Comparison of ENCODE assay signal across 14 cellular contexts in genomic region chr3:127448161-127448561, GRCh38.
DNase-seq lines count a peak whose midpoint lies in the region; ATAC-seq, FAIRE-seq and TF ChIP-seq lines count a peak whose summit lies in the region.
"Had no signal": no experiment of that assay in that cellular context is flagged by ENCODE, and none has a peak within 500 bp of the region (broad histone marks: within the 10 kb centered on the region; RNA-seq: fewer than 3 reads in every experiment).

No MANE protein-coding gene starts in this region.

- H3K27me3 ChIP-seq in Panc1 (ENCODE audit: control insufficient read depth, insufficient read depth, low read length) (peaks cover 5% of the 10 kb centered on the region; the same call in 1 of the 2 replicates), foreskin keratinocyte (peaks cover 14% of the 10 kb centered on the region)

- no peaks in the 10 kb centered on the region for H3K4me1 Mint-ChIP-seq in activated T-helper 1 cell treated with anti-CD3 and anti-CD28 coated beads, Interleukin-12 subunit alpha, Interleukin-12 subunit beta, Interleukin-2, Interleukin-4 antibody, amounts not matched to agents 30 ng/mL and 10 ng/mL and 1 ng/mL, durations not matched to agents 14 hours and 24 hours and 36 hours (ENCODE audit: low read depth)
- H3K4me1 Mint-ChIP-seq: naive B cell had no signal

- no peak for FAIRE-seq in A549 (lab: Jason Lieb, UNC)

- H3K27ac ChIP-seq in A549 (no peak overlapping the region), Panc1 (ENCODE audit: low read length) (no peak overlapping the region), foreskin keratinocyte (no peak overlapping the region)
- H3K27ac ChIP-seq: BLaER1, SJCRH30 had no signal

- TF ChIP-seq POLR2A in A549 (IDR thresholded peaks at IDR 0.05; ENCODE audit: low read length): no peak

- no peaks in the 10 kb centered on the region for H3K9me3 ChIP-seq in A549
- H3K9me3 ChIP-seq in Panc1 (ENCODE audit: control insufficient read depth, insufficient read depth, low read depth, low read length): no peaks in the 10 kb centered on the region
- H3K9me3 ChIP-seq: BLaER1, SJCRH30 had no signal

- H3K27ac Mint-ChIP-seq in activated T-helper 1 cell treated with anti-CD3 and anti-CD28 coated beads, Interleukin-12 subunit alpha, Interleukin-12 subunit beta, Interleukin-2, Interleukin-4 antibody, amounts not matched to agents 30 ng/mL and 10 ng/mL and 1 ng/mL, durations not matched to agents 14 hours and 24 hours and 36 hours: no peak overlapping the region
- H3K27ac Mint-ChIP-seq: dendritic cell treated with granulocyte-macrophage colony-stimulating factor and Interleukin-4, amounts not matched to agents 40 ng/mL and 50 ng/mL, for 4 days; IgD-negative memory B cell had no signal

- no peak overlapping the region for H3K4me3 Mint-ChIP-seq in activated T-helper 1 cell treated with anti-CD3 and anti-CD28 coated beads, Interleukin-12 subunit alpha, Interleukin-12 subunit beta, Interleukin-2, Interleukin-4 antibody, amounts not matched to agents 30 ng/mL and 10 ng/mL and 1 ng/mL, durations not matched to agents 14 hours and 24 hours and 36 hours
- H3K4me3 Mint-ChIP-seq: dendritic cell treated with granulocyte-macrophage colony-stimulating factor and Interleukin-4, amounts not matched to agents 40 ng/mL and 50 ng/mL, for 4 days; IgD-negative memory B cell had no signal

- no peaks in the 10 kb centered on the region for H3K36me3 ChIP-seq in Panc1 (ENCODE audit: control insufficient read depth, insufficient read depth, low read length)
- H3K36me3 ChIP-seq: BLaER1, SJCRH30 had no signal

- DNase-seq in A549 (ENCODE audit: low read depth in 1 of 2, low spot score in 1 of 2) (no peak), Panc1 (ENCODE audit: low read depth, low spot score) (no peak), foreskin keratinocyte (peak in 1 of 2 donors; percentile 25), NCI-H1694 treated with DMSO at 0.1 percent for 48 hours (lab: John Stamatoyannopoulos, UW) (no peak), AG20443 (ENCODE audit: low spot score) (no peak), GDM1 (lab: John Stamatoyannopoulos, UW) (no peak)
- DNase-seq in activated T-helper 1 cell treated with anti-CD3 and anti-CD28 coated beads, Interleukin-12 subunit alpha, Interleukin-12 subunit beta, Interleukin-2, Interleukin-4 antibody, amounts not matched to agents 30 ng/mL and 10 ng/mL and 1 ng/mL, durations not matched to agents 14 hours and 24 hours and 36 hours (ENCODE audit: low spot score): no peak
- DNase-seq: activated CD8-positive, alpha-beta memory T cell treated with anti-CD3 and anti-CD28 coated beads, Interleukin-2, amount 50 U/mL, for 4 hours; naive B cell had no signal

- POLR2A ChIA-PET in A549 (lab: Yijun Ruan, JAX): no interaction called here
- POLR2A ChIA-PET in Panc1 (lab: Charles Lee): no interaction called here

- 16% methylated on average over 3 of the region's 3 CpGs for WGBS in A549 (ENCODE audit: missing lambda C conversion rate)

- no peaks in the 10 kb centered on the region for H3K9me3 Mint-ChIP-seq in activated T-helper 1 cell treated with anti-CD3 and anti-CD28 coated beads, Interleukin-12 subunit alpha, Interleukin-12 subunit beta, Interleukin-2, Interleukin-4 antibody, amounts not matched to agents 30 ng/mL and 10 ng/mL and 1 ng/mL, durations not matched to agents 14 hours and 24 hours and 36 hours
- H3K9me3 Mint-ChIP-seq: dendritic cell treated with granulocyte-macrophage colony-stimulating factor and Interleukin-4, amounts not matched to agents 40 ng/mL and 50 ng/mL, for 4 days; IgD-negative memory B cell had no signal

- no peak overlapping the region for H3K4me2 ChIP-seq in A549
- H3K4me2 ChIP-seq: BLaER1 had no signal

- TF ChIP-seq RAD21 in A549 (conservative IDR thresholded peaks at IDR 0.05 in 1 of 2, IDR thresholded peaks at IDR 0.05 in 1 of 2): no peak
- no peak for TF ChIP-seq RAD21 in Ishikawa (IDR thresholded peaks at IDR 0.05; ENCODE audit: low read depth)

- intact Hi-C loops in Panc1 (cut with micrococcal nuclease; ENCODE audit: unreplicated experiment): no loop called here
- intact Hi-C loops in activated T-helper 1 cell treated with anti-CD3 and anti-CD28 coated beads, Interleukin-12 subunit alpha, Interleukin-12 subunit beta, Interleukin-2, Interleukin-4 antibody, amounts not matched to agents 30 ng/mL and 10 ng/mL and 1 ng/mL, durations not matched to agents 14 hours and 24 hours and 36 hours (cut with micrococcal nuclease): no loop called here

- TF ChIP-seq EP300 in A549 (IDR thresholded peaks at IDR 0.05): no peak
- no peak for TF ChIP-seq EP300 in Ishikawa (IDR thresholded peaks at IDR 0.05; ENCODE audit: borderline replicate concordance)

- no peaks in the 10 kb centered on the region for H3K36me3 Mint-ChIP-seq in activated T-helper 1 cell treated with anti-CD3 and anti-CD28 coated beads, Interleukin-12 subunit alpha, Interleukin-12 subunit beta, Interleukin-2, Interleukin-4 antibody, amounts not matched to agents 30 ng/mL and 10 ng/mL and 1 ng/mL, durations not matched to agents 14 hours and 24 hours and 36 hours (ENCODE audit: low read depth)
- H3K36me3 Mint-ChIP-seq: IgD-negative memory B cell had no signal

- H3K27me3 Mint-ChIP-seq in activated T-helper 1 cell treated with anti-CD3 and anti-CD28 coated beads, Interleukin-12 subunit alpha, Interleukin-12 subunit beta, Interleukin-2, Interleukin-4 antibody, amounts not matched to agents 30 ng/mL and 10 ng/mL and 1 ng/mL, durations not matched to agents 14 hours and 24 hours and 36 hours (ENCODE audit: insufficient read depth): peaks cover 2% of the 10 kb centered on the region

- CTCF ChIA-PET in A549 (lab: Yijun Ruan, JAX): interaction anchor here (1.3 kb wide), 1 partner anchor 768 kb away, joined by 4 read pairs; no protein-coding TSS in a partner anchor
- CTCF ChIA-PET in Panc1 (lab: Charles Lee): no interaction called here

- H3K4me1 ChIP-seq in A549 (no peaks in the 10 kb centered on the region), Panc1 (ENCODE audit: control insufficient read depth, insufficient read depth, low read length) (no peaks in the 10 kb centered on the region), foreskin keratinocyte (no peaks in the 10 kb centered on the region)
- H3K4me1 ChIP-seq: BLaER1, SJCRH30 had no signal

- TF ChIP-seq CTCF in A549 (IDR thresholded peaks at IDR 0.05) (no peak), Panc1 (IDR thresholded peaks at IDR 0.05) (no peak), foreskin keratinocyte (conservative IDR thresholded peaks at IDR 0.05) (peak; percentile 38)

- BruUV-seq in Panc1 (replicated peaks; lab: Mats Ljungman, UMichigan): no TSS peak

- ATAC-seq in A549: peak in 1 of 2 experiments; percentile 59; a peak in 3 of 6 replicates
- ATAC-seq in Panc1: 0 out of 2 replicates have a peak, but pooled peaks have one; percentile 18
- ATAC-seq in foreskin keratinocyte: peak; percentile 45

- in situ Hi-C loops in Panc1 (cut with HindIII; ENCODE audit: low pct_unique_long_range_greater_than_20kb, low sequenced_read_pairs): no loop called here

- H3K4me3 ChIP-seq in A549 (no peak overlapping the region), Panc1 (ENCODE audit: low read depth in 2 of 2, low read length in 2 of 2) (no peak overlapping the region)
- H3K4me3 ChIP-seq: BLaER1, SJCRH30 had no signal

TF ChIP-seq in A549, 52 proteins besides CTCF, POLR2A, EP300 and RAD21:
- TF ChIP-seq SREBF2 (IDR thresholded peaks at IDR 0.05) (no peak), USF2 (IDR thresholded peaks at IDR 0.05) (peak; percentile 69)
TF ChIP-seq in A549: peak in this region for 1.

TF ChIP-seq in Ishikawa, 13 proteins besides CTCF, POLR2A, EP300 and RAD21:
- TF ChIP-seq USF1 (IDR thresholded peaks at IDR 0.05): peak; percentile 74
- TF ChIP-seq TEAD4 (IDR thresholded peaks at IDR 0.05): no peak
